ENCODE assay signal across 16 cellular contexts in the genomic region with DNA sequence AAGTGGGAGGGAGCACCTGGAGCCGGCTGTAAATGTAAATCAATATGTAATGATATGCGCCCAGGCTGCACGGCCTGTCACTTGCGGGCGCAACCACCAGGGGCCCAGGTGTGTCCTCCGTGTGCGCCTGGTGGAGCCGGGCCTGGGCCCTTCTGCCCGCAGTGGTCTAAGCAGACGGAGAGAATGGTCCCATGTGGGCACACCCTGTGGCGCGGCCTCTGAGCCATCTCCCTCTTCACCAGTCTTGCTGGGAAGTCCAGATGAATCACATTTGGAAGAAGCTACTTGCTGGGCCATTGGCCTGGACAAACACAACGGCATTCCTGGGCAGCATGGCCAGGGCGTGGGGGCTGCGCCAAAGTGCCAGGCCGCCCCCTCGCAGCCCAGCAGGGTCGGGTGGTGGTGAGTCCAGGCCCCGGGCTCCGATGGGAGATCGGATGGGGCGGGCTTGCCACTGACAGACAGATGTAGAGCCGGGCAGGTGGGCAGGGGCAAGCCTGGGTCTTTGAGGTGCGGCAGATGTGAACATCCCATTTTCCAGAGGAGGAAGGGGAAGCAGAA.
DNase-seq lines count a peak whose midpoint lies in the region; ATAC-seq and TF ChIP-seq lines count a peak whose summit lies in the region.
"Had no signal": no experiment of that assay in that cellular context is flagged by ENCODE, and none has a peak within 500 bp of the region (broad histone marks: within the 10 kb centered on the region; RNA-seq: fewer than 3 reads in every experiment).

No MANE protein-coding gene starts in this region.

- ATAC-seq in Right ventricle myocardium superior (ENCODE audit: poor library complexity) (no peak), lower lobe of right lung (no peak), GM18519 (IDR thresholded peaks at IDR 0.05; ENCODE audit: low FRiP score, unreplicated experiment) (no peak)
- ATAC-seq: activated T-cell treated with anti-CD3 and anti-CD28 coated beads, Interleukin-2, amount 50 U/mL, for 72 hours; foreskin keratinocyte had no signal

- intact Hi-C loops in cardiac septum (cut with DNase I) (no loop called here), Right ventricle myocardium superior (cut with DNase I) (no loop called here), lower lobe of right lung (cut with DNase I) (no loop called here)

- H3K27ac ChIP-seq in lower lobe of right lung, result no peak overlapping the region
- H3K27ac ChIP-seq: C4-2B, foreskin keratinocyte, HL-60 had no signal

- H3K27ac Mint-ChIP-seq in type B pancreatic cell, result no peak overlapping the region
- H3K27ac Mint-ChIP-seq: activated T-cell treated with anti-CD3 and anti-CD28 coated beads, Interleukin-2, amount 50 U/mL, for 72 hours had no signal

- peaks cover 4% of the 10 kb centered on the region for H3K9me3 Mint-ChIP-seq in type B pancreatic cell

- no peaks in the 10 kb centered on the region for H3K36me3 Mint-ChIP-seq in type B pancreatic cell

- no peak for TF ChIP-seq CTCF in lower lobe of right lung (IDR thresholded peaks at IDR 0.05)
- no peak for TF ChIP-seq CTCF in type B pancreatic cell (conservative IDR thresholded peaks at IDR 0.05)
- no peak for TF ChIP-seq CTCF in GM10266 (IDR thresholded peaks at IDR 0.05; ENCODE audit: control insufficient read depth, insufficient read depth, low read depth, missing control alignments)

- H3K4me1 ChIP-seq in lower lobe of right lung, result no peaks in the 10 kb centered on the region
- H3K4me1 ChIP-seq: foreskin keratinocyte had no signal

- no peaks in the 10 kb centered on the region for H3K36me3 ChIP-seq in lower lobe of right lung

- H3K27me3 Mint-ChIP-seq in type B pancreatic cell, result peaks cover 8% of the 10 kb centered on the region

- H3K4me3 ChIP-seq in lower lobe of right lung, result no peak overlapping the region

- no peaks in the 10 kb centered on the region for H3K9me3 ChIP-seq in lower lobe of right lung

- DNase-seq in cardiac septum (ENCODE audit: low spot score) (peak; percentile 64), Right ventricle myocardium superior (no peak), NCI-H526 treated with DMSO at 0.1 percent for 48 hours (lab: John Stamatoyannopoulos, UW) (peak; percentile 79), lower lobe of right lung (peak; percentile 45), type B pancreatic cell (ENCODE audit: extremely low spot score, unreplicated experiment) (peak; percentile 56), GM10266 (ENCODE audit: extremely low spot score) (no peak)
- no peak for DNase-seq in stimulated activated CD4-positive, alpha-beta T cell treated with anti-CD3 and anti-CD28 coated beads, Interleukin-15, amount 100 ng/mL, for 24 hours
- DNase-seq: activated CD4-positive, CD25-positive, alpha-beta regulatory T cell treated with anti-CD3 and anti-CD28 coated beads, Interleukin-2, amount 50 U/mL, for 72 hours; activated T-cell treated with anti-CD3 and anti-CD28 coated beads, Interleukin-2, amount 50 U/mL, for 72 hours; effector memory CD4-positive, alpha-beta T cell; foreskin keratinocyte; Kasumi-1; NCI-H2081 had no signal

- H3K27me3 ChIP-seq in lower lobe of right lung (ENCODE audit: low read depth), result peaks cover 15% of the 10 kb centered on the region

- H3K4me3 Mint-ChIP-seq in type B pancreatic cell, result no peak overlapping the region
- H3K4me3 Mint-ChIP-seq: activated T-cell treated with anti-CD3 and anti-CD28 coated beads, Interleukin-2, amount 50 U/mL, for 72 hours had no signal

- H3K4me1 Mint-ChIP-seq in type B pancreatic cell (ENCODE audit: unreplicated experiment), result peaks cover 3% of the 10 kb centered on the region

Comparison
In these comparisons a context has a peak if more than half of its experiments do, and no peak if none do; other contexts are left out.
1. DNase-seq: peak in cardiac septum (single experiment), NCI-H526 treated with DMSO at 0.1 percent for 48 hours (single experiment), lower lobe of right lung (single experiment) and type B pancreatic cell (single experiment); none in Right ventricle myocardium superior (single experiment), stimulated activated CD4-positive, alpha-beta T cell treated with anti-CD3 and anti-CD28 coated beads, Interleukin-15, amount 100 ng/mL, for 24 hours (single experiment) and GM10266 (single experiment).